In the genomic region with DNA sequence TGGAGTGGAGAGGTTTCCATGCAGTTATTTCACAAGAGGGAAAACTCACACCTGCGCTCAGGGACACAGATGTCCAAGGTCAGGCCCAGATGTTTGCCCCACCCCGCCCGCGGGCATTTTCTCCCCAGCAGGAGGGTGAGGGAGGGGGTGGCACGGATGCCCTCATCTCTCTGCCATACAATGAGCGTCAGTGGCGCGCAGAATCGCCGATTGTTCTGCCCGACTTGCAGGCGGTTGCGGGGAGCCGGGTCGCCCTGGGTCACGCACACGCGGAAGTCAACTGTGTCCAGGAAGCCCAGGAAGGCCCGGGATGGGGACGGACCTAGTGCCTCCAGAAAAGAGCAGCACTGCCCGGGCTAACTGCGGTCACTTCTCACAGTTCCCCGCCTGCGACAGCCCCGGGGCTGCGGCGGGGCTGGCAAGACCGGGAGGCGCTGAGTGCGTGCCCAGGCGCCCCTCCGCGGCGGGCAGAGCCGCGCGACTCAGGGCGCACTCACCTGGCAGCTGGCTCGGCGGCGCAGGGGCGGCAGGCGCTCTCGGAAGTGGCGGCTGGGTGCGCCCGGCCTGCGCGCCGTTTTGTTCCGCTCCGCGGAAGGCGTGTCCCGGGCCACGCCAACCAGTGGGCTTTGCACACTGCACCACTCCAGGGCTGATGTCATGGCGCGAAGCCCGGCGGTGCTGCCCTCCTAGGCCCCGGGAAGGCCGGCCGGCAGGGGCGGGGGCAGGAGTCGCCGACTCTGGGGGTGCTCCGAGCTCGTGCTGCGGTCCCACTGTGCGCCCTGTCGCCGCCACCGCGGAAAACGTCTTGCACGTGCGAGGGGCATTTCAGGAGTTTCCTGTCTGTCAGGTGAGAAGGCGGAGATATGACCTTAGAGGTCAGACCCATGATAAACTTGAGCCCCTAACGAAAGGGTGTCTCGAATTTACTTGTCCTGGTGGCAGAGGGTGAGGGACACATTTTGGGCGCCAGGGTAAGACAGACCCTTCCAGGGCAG, we compare ENCODE assay signal across 1 cellular context.
A peak's percentile ranks its signal among the peaks of the same experiment; 100 is the strongest.
TF ChIP-seq lines count a peak whose summit lies in the region.

A gene (minus strand): TSS at position 551 of the 995 bp plus-strand sequence. CDS start 10,820 bp downstream, outside the sequence.

TF ChIP-seq in GM12878, 131 proteins besides CTCF, POLR2A, EP300 and RAD21 (continued from another document and continues in another):
- TF ChIP-seq, protein P1, sequence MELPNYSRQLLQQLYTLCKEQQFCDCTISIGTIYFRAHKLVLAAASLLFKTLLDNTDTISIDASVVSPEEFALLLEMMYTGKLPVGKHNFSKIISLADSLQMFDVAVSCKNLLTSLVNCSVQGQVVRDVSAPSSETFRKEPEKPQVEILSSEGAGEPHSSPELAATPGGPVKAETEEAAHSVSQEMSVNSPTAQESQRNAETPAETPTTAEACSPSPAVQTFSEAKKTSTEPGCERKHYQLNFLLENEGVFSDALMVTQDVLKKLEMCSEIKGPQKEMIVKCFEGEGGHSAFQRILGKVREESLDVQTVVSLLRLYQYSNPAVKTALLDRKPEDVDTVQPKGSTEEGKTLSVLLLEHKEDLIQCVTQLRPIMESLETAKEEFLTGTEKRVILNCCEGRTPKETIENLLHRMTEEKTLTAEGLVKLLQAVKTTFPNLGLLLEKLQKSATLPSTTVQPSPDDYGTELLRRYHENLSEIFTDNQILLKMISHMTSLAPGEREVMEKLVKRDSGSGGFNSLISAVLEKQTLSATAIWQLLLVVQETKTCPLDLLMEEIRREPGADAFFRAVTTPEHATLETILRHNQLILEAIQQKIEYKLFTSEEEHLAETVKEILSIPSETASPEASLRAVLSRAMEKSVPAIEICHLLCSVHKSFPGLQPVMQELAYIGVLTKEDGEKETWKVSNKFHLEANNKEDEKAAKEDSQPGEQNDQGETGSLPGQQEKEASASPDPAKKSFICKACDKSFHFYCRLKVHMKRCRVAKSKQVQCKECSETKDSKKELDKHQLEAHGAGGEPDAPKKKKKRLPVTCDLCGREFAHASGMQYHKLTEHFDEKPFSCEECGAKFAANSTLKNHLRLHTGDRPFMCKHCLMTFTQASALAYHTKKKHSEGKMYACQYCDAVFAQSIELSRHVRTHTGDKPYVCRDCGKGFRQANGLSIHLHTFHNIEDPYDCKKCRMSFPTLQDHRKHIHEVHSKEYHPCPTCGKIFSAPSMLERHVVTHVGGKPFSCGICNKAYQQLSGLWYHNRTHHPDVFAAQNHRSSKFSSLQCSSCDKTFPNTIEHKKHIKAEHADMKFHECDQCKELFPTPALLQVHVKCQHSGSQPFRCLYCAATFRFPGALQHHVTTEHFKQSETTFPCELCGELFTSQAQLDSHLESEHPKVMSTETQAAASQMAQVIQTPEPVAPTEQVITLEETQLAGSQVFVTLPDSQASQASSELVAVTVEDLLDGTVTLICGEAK (IDR thresholded peaks at IDR 0.05; ENCODE audit: borderline replicate concordance) = no peak
- peak; percentile 82 for TF ChIP-seq TCF12 (IDR thresholded peaks at IDR 0.05; ENCODE audit: low read depth, low read length)
- TF ChIP-seq JUNB (IDR thresholded peaks at IDR 0.05) = no peak
- TF ChIP-seq DPF2 (IDR thresholded peaks at IDR 0.05) = peak; percentile 94
- TF ChIP-seq, protein P2, sequence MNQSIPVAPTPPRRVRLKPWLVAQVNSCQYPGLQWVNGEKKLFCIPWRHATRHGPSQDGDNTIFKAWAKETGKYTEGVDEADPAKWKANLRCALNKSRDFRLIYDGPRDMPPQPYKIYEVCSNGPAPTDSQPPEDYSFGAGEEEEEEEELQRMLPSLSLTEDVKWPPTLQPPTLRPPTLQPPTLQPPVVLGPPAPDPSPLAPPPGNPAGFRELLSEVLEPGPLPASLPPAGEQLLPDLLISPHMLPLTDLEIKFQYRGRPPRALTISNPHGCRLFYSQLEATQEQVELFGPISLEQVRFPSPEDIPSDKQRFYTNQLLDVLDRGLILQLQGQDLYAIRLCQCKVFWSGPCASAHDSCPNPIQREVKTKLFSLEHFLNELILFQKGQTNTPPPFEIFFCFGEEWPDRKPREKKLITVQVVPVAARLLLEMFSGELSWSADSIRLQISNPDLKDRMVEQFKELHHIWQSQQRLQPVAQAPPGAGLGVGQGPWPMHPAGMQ (IDR thresholded peaks at IDR 0.05; ENCODE audit: borderline replicate concordance) = no peak
- no peak for TF ChIP-seq RBBP5 (conservative IDR thresholded peaks at IDR 0.05)
- TF ChIP-seq MYC (IDR thresholded peaks at IDR 0.05; ENCODE audit: insufficient read depth, insufficient read length, insufficient replicate concordance, low read length, severe bottlenecking) = peak; percentile 44
- TF ChIP-seq TBL1XR1 (IDR thresholded peaks at IDR 0.05; ENCODE audit: low read depth, low read length) = no peak
- TF ChIP-seq EED (IDR thresholded peaks at IDR 0.05; ENCODE audit: low read depth) = 0 out of 2 replicates have a peak, but pooled peaks have one; percentile 32
- no peak for TF ChIP-seq KDM1A (IDR thresholded peaks at IDR 0.05; ENCODE audit: borderline replicate concordance)
- TF ChIP-seq, protein P3, sequence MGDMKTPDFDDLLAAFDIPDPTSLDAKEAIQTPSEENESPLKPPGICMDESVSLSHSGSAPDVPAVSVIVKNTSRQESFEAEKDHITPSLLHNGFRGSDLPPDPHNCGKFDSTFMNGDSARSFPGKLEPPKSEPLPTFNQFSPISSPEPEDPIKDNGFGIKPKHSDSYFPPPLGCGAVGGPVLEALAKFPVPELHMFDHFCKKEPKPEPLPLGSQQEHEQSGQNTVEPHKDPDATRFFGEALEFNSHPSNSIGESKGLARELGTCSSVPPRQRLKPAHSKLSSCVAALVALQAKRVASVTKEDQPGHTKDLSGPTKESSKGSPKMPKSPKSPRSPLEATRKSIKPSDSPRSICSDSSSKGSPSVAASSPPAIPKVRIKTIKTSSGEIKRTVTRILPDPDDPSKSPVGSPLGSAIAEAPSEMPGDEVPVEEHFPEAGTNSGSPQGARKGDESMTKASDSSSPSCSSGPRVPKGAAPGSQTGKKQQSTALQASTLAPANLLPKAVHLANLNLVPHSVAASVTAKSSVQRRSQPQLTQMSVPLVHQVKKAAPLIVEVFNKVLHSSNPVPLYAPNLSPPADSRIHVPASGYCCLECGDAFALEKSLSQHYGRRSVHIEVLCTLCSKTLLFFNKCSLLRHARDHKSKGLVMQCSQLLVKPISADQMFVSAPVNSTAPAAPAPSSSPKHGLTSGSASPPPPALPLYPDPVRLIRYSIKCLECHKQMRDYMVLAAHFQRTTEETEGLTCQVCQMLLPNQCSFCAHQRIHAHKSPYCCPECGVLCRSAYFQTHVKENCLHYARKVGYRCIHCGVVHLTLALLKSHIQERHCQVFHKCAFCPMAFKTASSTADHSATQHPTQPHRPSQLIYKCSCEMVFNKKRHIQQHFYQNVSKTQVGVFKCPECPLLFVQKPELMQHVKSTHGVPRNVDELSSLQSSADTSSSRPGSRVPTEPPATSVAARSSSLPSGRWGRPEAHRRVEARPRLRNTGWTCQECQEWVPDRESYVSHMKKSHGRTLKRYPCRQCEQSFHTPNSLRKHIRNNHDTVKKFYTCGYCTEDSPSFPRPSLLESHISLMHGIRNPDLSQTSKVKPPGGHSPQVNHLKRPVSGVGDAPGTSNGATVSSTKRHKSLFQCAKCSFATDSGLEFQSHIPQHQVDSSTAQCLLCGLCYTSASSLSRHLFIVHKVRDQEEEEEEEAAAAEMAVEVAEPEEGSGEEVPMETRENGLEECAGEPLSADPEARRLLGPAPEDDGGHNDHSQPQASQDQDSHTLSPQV (IDR thresholded peaks at IDR 0.05) = no peak
- TF ChIP-seq PAX8 (IDR thresholded peaks at IDR 0.05) = no peak
- TF ChIP-seq, protein P4, sequence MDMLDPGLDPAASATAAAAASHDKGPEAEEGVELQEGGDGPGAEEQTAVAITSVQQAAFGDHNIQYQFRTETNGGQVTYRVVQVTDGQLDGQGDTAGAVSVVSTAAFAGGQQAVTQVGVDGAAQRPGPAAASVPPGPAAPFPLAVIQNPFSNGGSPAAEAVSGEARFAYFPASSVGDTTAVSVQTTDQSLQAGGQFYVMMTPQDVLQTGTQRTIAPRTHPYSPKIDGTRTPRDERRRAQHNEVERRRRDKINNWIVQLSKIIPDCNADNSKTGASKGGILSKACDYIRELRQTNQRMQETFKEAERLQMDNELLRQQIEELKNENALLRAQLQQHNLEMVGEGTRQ (IDR thresholded peaks at IDR 0.05; ENCODE audit: borderline replicate concordance, low read depth, low read length) = no peak
- peak in 1 of 2 experiments; percentile 57; a peak in 2 of 4 replicates for TF ChIP-seq IKZF2 (IDR thresholded peaks at IDR 0.05)
- TF ChIP-seq MEF2B (IDR thresholded peaks at IDR 0.05; ENCODE audit: partially characterized antibody, poor library complexity, severe bottlenecking) = no peak
- TF ChIP-seq, protein P5, sequence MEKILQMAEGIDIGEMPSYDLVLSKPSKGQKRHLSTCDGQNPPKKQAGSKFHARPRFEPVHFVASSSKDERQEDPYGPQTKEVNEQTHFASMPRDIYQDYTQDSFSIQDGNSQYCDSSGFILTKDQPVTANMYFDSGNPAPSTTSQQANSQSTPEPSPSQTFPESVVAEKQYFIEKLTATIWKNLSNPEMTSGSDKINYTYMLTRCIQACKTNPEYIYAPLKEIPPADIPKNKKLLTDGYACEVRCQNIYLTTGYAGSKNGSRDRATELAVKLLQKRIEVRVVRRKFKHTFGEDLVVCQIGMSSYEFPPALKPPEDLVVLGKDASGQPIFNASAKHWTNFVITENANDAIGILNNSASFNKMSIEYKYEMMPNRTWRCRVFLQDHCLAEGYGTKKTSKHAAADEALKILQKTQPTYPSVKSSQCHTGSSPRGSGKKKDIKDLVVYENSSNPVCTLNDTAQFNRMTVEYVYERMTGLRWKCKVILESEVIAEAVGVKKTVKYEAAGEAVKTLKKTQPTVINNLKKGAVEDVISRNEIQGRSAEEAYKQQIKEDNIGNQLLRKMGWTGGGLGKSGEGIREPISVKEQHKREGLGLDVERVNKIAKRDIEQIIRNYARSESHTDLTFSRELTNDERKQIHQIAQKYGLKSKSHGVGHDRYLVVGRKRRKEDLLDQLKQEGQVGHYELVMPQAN (conservative IDR thresholded peaks at IDR 0.05) = peak; percentile 87
- TF ChIP-seq, protein P6, sequence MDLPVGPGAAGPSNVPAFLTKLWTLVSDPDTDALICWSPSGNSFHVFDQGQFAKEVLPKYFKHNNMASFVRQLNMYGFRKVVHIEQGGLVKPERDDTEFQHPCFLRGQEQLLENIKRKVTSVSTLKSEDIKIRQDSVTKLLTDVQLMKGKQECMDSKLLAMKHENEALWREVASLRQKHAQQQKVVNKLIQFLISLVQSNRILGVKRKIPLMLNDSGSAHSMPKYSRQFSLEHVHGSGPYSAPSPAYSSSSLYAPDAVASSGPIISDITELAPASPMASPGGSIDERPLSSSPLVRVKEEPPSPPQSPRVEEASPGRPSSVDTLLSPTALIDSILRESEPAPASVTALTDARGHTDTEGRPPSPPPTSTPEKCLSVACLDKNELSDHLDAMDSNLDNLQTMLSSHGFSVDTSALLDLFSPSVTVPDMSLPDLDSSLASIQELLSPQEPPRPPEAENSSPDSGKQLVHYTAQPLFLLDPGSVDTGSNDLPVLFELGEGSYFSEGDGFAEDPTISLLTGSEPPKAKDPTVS (IDR thresholded peaks at IDR 0.05; ENCODE audit: low read depth, low read length) = no peak
- peak; percentile 76 for TF ChIP-seq HDAC6 (IDR thresholded peaks at IDR 0.05; ENCODE audit: unreplicated experiment)
- TF ChIP-seq, protein P7, sequence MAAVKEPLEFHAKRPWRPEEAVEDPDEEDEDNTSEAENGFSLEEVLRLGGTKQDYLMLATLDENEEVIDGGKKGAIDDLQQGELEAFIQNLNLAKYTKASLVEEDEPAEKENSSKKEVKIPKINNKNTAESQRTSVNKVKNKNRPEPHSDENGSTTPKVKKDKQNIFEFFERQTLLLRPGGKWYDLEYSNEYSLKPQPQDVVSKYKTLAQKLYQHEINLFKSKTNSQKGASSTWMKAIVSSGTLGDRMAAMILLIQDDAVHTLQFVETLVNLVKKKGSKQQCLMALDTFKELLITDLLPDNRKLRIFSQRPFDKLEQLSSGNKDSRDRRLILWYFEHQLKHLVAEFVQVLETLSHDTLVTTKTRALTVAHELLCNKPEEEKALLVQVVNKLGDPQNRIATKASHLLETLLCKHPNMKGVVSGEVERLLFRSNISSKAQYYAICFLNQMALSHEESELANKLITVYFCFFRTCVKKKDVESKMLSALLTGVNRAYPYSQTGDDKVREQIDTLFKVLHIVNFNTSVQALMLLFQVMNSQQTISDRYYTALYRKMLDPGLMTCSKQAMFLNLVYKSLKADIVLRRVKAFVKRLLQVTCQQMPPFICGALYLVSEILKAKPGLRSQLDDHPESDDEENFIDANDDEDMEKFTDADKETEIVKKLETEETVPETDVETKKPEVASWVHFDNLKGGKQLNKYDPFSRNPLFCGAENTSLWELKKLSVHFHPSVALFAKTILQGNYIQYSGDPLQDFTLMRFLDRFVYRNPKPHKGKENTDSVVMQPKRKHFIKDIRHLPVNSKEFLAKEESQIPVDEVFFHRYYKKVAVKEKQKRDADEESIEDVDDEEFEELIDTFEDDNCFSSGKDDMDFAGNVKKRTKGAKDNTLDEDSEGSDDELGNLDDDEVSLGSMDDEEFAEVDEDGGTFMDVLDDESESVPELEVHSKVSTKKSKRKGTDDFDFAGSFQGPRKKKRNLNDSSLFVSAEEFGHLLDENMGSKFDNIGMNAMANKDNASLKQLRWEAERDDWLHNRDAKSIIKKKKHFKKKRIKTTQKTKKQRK (IDR thresholded peaks at IDR 0.05; ENCODE audit: low read depth, low read length) = no peak
- no peak for TF ChIP-seq BCL11A (IDR thresholded peaks at IDR 0.05; ENCODE audit: low read depth, low read length)
- TF ChIP-seq, protein P8, sequence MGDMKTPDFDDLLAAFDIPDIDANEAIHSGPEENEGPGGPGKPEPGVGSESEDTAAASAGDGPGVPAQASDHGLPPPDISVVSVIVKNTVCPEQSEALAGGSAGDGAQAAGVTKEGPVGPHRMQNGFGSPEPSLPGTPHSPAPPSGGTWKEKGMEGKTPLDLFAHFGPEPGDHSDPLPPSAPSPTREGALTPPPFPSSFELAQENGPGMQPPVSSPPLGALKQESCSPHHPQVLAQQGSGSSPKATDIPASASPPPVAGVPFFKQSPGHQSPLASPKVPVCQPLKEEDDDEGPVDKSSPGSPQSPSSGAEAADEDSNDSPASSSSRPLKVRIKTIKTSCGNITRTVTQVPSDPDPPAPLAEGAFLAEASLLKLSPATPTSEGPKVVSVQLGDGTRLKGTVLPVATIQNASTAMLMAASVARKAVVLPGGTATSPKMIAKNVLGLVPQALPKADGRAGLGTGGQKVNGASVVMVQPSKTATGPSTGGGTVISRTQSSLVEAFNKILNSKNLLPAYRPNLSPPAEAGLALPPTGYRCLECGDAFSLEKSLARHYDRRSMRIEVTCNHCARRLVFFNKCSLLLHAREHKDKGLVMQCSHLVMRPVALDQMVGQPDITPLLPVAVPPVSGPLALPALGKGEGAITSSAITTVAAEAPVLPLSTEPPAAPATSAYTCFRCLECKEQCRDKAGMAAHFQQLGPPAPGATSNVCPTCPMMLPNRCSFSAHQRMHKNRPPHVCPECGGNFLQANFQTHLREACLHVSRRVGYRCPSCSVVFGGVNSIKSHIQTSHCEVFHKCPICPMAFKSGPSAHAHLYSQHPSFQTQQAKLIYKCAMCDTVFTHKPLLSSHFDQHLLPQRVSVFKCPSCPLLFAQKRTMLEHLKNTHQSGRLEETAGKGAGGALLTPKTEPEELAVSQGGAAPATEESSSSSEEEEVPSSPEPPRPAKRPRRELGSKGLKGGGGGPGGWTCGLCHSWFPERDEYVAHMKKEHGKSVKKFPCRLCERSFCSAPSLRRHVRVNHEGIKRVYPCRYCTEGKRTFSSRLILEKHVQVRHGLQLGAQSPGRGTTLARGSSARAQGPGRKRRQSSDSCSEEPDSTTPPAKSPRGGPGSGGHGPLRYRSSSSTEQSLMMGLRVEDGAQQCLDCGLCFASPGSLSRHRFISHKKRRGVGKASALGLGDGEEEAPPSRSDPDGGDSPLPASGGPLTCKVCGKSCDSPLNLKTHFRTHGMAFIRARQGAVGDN (IDR thresholded peaks at IDR 0.05) = peak; percentile 91
- no peak for TF ChIP-seq STAT3 (IDR thresholded peaks at IDR 0.05; ENCODE audit: low read depth, low read length)
- no peak for TF ChIP-seq RUNX3 (IDR thresholded peaks at IDR 0.05; ENCODE audit: low read length)
- TF ChIP-seq PAX5 (IDR thresholded peaks at IDR 0.05; ENCODE audit: borderline replicate concordance, low read depth, low read length) = no peak
- no peak for TF ChIP-seq NFIC (IDR thresholded peaks at IDR 0.05; ENCODE audit: low read depth, low read length)
- TF ChIP-seq BACH1 (IDR thresholded peaks at IDR 0.05; ENCODE audit: borderline replicate concordance) = peak; percentile 87
- peak; percentile 78; the same call in 1 of the 2 replicates for TF ChIP-seq RB1 (IDR thresholded peaks at IDR 0.05; ENCODE audit: borderline replicate concordance)
